In the genomic region with DNA sequence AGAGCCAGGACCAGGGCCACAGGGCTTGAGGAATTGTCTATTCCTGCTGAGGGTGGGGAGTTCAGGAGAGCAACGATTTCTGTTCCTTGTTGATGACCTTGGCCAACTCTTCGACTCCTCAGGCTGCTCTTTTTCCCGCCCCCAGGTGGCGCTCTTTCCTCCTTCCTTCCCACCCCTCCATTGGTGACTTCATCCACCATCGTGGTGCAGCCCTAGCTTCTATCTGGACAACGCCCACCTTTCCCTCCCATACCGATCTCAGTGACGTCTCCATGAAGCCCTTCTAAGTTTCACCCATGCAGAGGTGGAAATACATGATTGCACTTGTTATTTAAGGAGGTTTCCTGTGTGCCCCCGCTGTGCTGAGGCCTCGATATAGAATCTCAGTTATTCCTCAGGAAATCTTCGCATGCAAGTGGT, we compare ENCODE assay signal across 8 cellular contexts. TPM values are rescaled to one million over a fixed set of nuclear protein-coding genes. Genes with fewer than 3 reads are reported as not detected.
DNase-seq lines count a peak whose midpoint lies in the region; ATAC-seq and TF ChIP-seq lines count a peak whose summit lies in the region.

No MANE protein-coding gene starts in this region.

- H3K4me3 Mint-ChIP-seq in GM23338, result no peak overlapping the region
- H3K4me3 Mint-ChIP-seq in activated T-cell treated with anti-CD3 and anti-CD28 coated beads, Interleukin-2, amount 50 U/mL, for 24 hours, result no peak overlapping the region

- peaks cover 14% of the 10 kb centered on the region; the same call in 1 of the 2 replicates for H3K9me2 ChIP-seq in GM23338 (ENCODE audit: insufficient read depth)

- DNase-seq in COLO668 (lab: John Stamatoyannopoulos, UW; ENCODE audit: unreplicated experiment) (peak; percentile 50), GM23338 (ENCODE audit: low spot score) (peak; percentile 91), NCI-H748 (lab: John Stamatoyannopoulos, UW; ENCODE audit: unreplicated experiment) (peak; percentile 79), glomerular visceral epithelial cell (ENCODE audit: extremely low spot score) (peak; percentile 11), AG20443 (ENCODE audit: low spot score) (no peak), NCI-H1092 (lab: John Stamatoyannopoulos, UW) (no peak)
- peak; percentile 72 for DNase-seq in activated T-cell treated with anti-CD3 and anti-CD28 coated beads, Interleukin-2, amount 50 U/mL, for 24 hours
- DNase-seq in stimulated activated CD4-positive, alpha-beta T cell treated with anti-CD3 and anti-CD28 coated beads, Interleukin-2, amount 100 ng/mL, for 48 hours, result peak; percentile 70 to 71

- peak overlapping the region; percentile 99 for H2AFZ ChIP-seq in GM23338

- no peaks in the 10 kb centered on the region for H3K36me3 ChIP-seq in GM23338 (ENCODE audit: insufficient read depth)

- no peak overlapping the region for H3K4me3 ChIP-seq in GM23338

- peaks cover 8% of the 10 kb centered on the region for H3K9me3 Mint-ChIP-seq in GM23338
- peaks cover 8% of the 10 kb centered on the region for H3K9me3 Mint-ChIP-seq in activated T-cell treated with anti-CD3 and anti-CD28 coated beads, Interleukin-2, amount 50 U/mL, for 24 hours

- no peaks in the 10 kb centered on the region for H3K4me1 ChIP-seq in GM23338 (ENCODE audit: insufficient read depth)

- H3K36me3 Mint-ChIP-seq in GM23338 (ENCODE audit: low read depth), result peaks cover 6% of the 10 kb centered on the region; the same call in 2 of the 3 replicates
- H3K36me3 Mint-ChIP-seq in activated T-cell treated with anti-CD3 and anti-CD28 coated beads, Interleukin-2, amount 50 U/mL, for 24 hours (ENCODE audit: low read depth), result no peaks in the 10 kb centered on the region

- H3K79me2 ChIP-seq in GM23338 (replicated peaks; ENCODE audit: insufficient read depth), result no peaks in the 10 kb centered on the region

- H3K27ac ChIP-seq in GM23338 (ENCODE audit: low read depth), result no peak overlapping the region

- no peaks in the 10 kb centered on the region for H3F3A ChIP-seq in GM23338 (replicated peaks; ENCODE audit: low read depth)

- no peak overlapping the region for H3K4me2 ChIP-seq in GM23338

- no peak overlapping the region for H3K27ac Mint-ChIP-seq in GM23338
- peak overlapping the region; percentile 42 for H3K27ac Mint-ChIP-seq in activated T-cell treated with anti-CD3 and anti-CD28 coated beads, Interleukin-2, amount 50 U/mL, for 24 hours

- no peaks in the 10 kb centered on the region for H3K27me3 ChIP-seq in GM23338 (ENCODE audit: insufficient read depth)

- peak; percentile 85 to 92 for TF ChIP-seq CTCF in GM23338 (conservative IDR thresholded peaks at IDR 0.05; ENCODE audit: low read depth in 2 of 2)

- peaks cover 14% of the 10 kb centered on the region for H3K4me1 Mint-ChIP-seq in GM23338
- H3K4me1 Mint-ChIP-seq in activated T-cell treated with anti-CD3 and anti-CD28 coated beads, Interleukin-2, amount 50 U/mL, for 24 hours (ENCODE audit: low read depth), result peaks cover 88% of the 10 kb centered on the region

- peaks cover 10% of the 10 kb centered on the region for H3K27me3 Mint-ChIP-seq in GM23338 (ENCODE audit: insufficient read depth, low read depth, poor library complexity)
- no peaks in the 10 kb centered on the region for H3K27me3 Mint-ChIP-seq in activated T-cell treated with anti-CD3 and anti-CD28 coated beads, Interleukin-2, amount 50 U/mL, for 24 hours

- ATAC-seq in GM23338, result peak; percentile 98

- H4K20me1 ChIP-seq in GM23338 (replicated peaks; ENCODE audit: insufficient read depth), result no peaks in the 10 kb centered on the region

TF ChIP-seq in GM23338, 12 proteins besides CTCF, POLR2A, EP300 and RAD21:
- TF ChIP-seq, protein P1, sequence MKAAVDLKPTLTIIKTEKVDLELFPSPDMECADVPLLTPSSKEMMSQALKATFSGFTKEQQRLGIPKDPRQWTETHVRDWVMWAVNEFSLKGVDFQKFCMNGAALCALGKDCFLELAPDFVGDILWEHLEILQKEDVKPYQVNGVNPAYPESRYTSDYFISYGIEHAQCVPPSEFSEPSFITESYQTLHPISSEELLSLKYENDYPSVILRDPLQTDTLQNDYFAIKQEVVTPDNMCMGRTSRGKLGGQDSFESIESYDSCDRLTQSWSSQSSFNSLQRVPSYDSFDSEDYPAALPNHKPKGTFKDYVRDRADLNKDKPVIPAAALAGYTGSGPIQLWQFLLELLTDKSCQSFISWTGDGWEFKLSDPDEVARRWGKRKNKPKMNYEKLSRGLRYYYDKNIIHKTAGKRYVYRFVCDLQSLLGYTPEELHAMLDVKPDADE (IDR thresholded peaks at IDR 0.05), result no peak
- TF ChIP-seq ZNF331 (CRISPR knock-in tag; IDR thresholded peaks at IDR 0.05; ENCODE audit: low read depth) (no peak), ZNF114 (CRISPR knock-in tag; IDR thresholded peaks at IDR 0.05) (no peak), STAT1 (IDR thresholded peaks at IDR 0.05; ENCODE audit: unreplicated experiment) (no peak), JUNB (IDR thresholded peaks at IDR 0.05; ENCODE audit: unreplicated experiment) (no peak), CREB1 (CRISPR knock-in tag; IDR thresholded peaks at IDR 0.05; ENCODE audit: low read depth) (peak; percentile 23; the same call in 1 of the 2 replicates), NANOG (IDR thresholded peaks at IDR 0.05; ENCODE audit: borderline replicate concordance) (no peak), POLR2AphosphoS5 (IDR thresholded peaks at IDR 0.05; ENCODE audit: low read depth) (no peak)
- TF ChIP-seq, protein P2, sequence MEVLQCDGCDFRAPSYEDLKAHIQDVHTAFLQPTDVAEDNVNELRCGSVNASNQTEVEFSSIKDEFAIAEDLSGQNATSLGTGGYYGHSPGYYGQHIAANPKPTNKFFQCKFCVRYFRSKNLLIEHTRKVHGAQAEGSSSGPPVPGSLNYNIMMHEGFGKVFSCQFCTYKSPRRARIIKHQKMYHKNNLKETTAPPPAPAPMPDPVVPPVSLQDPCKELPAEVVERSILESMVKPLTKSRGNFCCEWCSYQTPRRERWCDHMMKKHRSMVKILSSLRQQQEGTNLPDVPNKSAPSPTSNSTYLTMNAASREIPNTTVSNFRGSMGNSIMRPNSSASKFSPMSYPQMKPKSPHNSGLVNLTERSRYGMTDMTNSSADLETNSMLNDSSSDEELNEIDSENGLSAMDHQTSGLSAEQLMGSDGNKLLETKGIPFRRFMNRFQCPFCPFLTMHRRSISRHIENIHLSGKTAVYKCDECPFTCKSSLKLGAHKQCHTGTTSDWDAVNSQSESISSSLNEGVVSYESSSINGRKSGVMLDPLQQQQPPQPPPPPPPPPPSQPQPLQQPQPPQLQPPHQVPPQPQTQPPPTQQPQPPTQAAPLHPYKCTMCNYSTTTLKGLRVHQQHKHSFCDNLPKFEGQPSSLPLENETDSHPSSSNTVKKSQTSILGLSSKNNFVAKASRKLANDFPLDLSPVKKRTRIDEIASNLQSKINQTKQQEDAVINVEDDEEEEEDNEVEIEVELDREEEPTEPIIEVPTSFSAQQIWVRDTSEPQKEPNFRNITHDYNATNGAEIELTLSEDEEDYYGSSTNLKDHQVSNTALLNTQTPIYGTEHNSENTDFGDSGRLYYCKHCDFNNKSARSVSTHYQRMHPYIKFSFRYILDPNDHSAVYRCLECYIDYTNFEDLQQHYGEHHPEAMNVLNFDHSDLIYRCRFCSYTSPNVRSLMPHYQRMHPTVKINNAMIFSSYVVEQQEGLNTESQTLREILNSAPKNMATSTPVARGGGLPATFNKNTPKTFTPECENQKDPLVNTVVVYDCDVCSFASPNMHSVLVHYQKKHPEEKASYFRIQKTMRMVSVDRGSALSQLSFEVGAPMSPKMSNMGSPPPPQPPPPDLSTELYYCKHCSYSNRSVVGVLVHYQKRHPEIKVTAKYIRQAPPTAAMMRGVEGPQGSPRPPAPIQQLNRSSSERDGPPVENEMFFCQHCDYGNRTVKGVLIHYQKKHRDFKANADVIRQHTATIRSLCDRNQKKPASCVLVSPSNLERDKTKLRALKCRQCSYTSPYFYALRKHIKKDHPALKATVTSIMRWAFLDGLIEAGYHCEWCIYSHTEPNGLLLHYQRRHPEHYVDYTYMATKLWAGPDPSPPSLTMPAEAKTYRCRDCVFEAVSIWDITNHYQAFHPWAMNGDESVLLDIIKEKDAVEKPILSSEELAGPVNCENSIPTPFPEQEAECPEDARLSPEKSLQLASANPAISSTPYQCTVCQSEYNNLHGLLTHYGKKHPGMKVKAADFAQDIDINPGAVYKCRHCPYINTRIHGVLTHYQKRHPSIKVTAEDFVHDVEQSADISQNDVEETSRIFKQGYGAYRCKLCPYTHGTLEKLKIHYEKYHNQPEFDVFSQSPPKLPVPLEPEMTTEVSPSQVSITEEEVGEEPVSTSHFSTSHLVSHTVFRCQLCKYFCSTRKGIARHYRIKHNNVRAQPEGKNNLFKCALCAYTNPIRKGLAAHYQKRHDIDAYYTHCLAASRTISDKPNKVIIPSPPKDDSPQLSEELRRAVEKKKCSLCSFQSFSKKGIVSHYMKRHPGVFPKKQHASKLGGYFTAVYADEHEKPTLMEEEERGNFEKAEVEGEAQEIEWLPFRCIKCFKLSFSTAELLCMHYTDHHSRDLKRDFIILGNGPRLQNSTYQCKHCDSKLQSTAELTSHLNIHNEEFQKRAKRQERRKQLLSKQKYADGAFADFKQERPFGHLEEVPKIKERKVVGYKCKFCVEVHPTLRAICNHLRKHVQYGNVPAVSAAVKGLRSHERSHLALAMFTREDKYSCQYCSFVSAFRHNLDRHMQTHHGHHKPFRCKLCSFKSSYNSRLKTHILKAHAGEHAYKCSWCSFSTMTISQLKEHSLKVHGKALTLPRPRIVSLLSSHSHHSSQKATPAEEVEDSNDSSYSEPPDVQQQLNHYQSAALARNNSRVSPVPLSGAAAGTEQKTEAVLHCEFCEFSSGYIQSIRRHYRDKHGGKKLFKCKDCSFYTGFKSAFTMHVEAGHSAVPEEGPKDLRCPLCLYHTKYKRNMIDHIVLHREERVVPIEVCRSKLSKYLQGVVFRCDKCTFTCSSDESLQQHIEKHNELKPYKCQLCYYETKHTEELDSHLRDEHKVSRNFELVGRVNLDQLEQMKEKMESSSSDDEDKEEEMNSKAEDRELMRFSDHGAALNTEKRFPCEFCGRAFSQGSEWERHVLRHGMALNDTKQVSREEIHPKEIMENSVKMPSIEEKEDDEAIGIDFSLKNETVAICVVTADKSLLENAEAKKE (CRISPR knock-in tag; IDR thresholded peaks at IDR 0.05), result peak; percentile 80

RNA-seq across cellular contexts. Expression of a gene that starts 22.1 kb away (rescaled TPM):
- 29.0 and 32.9 TPM in 2 replicates for total RNA-seq in GM23338 (2014; rRNA removed; shearing (Covaris generic))
- 17.7 and 19.0 TPM in 2 replicates for polyA plus RNA-seq in GM23338 (2016; fragmentation: Nextera tagmentation; extraction: Ambion mirVana)

Comparison
In these comparisons a context has a peak if more than half of its experiments do, and no peak if none do; other contexts are left out.
1. DNase-seq: peak in COLO668 (single experiment), GM23338 (single experiment), NCI-H748 (single experiment), activated T-cell treated with anti-CD3 and anti-CD28 coated beads, Interleukin-2, amount 50 U/mL, for 24 hours (single experiment), glomerular visceral epithelial cell (single experiment) and stimulated activated CD4-positive, alpha-beta T cell treated with anti-CD3 and anti-CD28 coated beads, Interleukin-2, amount 100 ng/mL, for 48 hours (2 of 2); none in AG20443 (single experiment) and NCI-H1092 (single experiment).